Comparison of ENCODE assay signal across 2 cellular contexts in the genomic region with DNA sequence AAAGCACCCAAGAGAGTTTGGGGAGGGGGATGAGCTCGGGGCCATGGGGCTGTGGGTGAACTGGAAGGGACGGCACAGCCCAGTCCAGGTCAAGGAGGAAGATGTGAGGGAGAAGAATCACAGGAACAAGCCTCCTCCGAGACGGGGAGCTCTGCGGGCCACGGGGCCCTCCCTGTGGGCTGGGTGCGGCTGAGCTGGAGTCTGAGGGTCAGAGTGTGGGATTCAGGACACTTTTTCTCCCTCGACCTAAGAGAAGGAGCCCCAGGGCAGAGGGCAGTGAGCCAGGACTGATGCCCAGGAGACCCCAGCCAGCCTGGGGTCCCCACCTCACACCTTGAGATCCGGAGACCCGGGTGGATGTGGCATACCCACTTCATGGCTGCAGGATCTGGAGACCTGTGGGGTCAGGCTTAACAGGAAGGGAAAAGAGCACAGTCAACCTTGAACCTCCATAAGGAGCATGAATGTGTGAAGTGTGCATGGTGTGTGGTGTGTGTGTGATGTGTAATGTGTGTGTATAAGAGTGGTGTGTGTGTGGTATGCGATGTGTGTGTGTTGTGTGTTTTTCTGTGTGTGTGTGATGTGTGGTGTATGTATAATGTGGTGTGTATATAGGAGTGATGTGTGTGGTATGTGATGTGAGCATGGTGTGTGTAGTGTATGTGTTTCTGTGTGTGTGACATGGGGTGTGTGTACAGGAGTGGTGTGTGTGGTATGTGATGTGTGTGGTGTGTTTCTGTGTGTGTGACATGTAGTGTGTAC.
TF ChIP-seq lines count a peak whose summit lies in the region.

No MANE protein-coding gene starts in this region.

TF ChIP-seq in SK-N-SH, 30 proteins besides CTCF, POLR2A, EP300 and RAD21 (continued from another document):
- TF ChIP-seq, protein P1, sequence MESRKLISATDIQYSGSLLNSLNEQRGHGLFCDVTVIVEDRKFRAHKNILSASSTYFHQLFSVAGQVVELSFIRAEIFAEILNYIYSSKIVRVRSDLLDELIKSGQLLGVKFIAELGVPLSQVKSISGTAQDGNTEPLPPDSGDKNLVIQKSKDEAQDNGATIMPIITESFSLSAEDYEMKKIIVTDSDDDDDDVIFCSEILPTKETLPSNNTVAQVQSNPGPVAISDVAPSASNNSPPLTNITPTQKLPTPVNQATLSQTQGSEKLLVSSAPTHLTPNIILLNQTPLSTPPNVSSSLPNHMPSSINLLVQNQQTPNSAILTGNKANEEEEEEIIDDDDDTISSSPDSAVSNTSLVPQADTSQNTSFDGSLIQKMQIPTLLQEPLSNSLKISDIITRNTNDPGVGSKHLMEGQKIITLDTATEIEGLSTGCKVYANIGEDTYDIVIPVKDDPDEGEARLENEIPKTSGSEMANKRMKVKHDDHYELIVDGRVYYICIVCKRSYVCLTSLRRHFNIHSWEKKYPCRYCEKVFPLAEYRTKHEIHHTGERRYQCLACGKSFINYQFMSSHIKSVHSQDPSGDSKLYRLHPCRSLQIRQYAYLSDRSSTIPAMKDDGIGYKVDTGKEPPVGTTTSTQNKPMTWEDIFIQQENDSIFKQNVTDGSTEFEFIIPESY (IDR thresholded peaks at IDR 0.05; ENCODE audit: borderline replicate concordance, low read depth) = no peak
- no peak for TF ChIP-seq ELF1 (IDR thresholded peaks at IDR 0.05)

TF ChIP-seq in SK-N-SH treated with all-trans-retinoic acid at 6 μM for 48 hours, 23 proteins besides CTCF, POLR2A, EP300 and RAD21 (continued from another document):
- TF ChIP-seq, protein P2, sequence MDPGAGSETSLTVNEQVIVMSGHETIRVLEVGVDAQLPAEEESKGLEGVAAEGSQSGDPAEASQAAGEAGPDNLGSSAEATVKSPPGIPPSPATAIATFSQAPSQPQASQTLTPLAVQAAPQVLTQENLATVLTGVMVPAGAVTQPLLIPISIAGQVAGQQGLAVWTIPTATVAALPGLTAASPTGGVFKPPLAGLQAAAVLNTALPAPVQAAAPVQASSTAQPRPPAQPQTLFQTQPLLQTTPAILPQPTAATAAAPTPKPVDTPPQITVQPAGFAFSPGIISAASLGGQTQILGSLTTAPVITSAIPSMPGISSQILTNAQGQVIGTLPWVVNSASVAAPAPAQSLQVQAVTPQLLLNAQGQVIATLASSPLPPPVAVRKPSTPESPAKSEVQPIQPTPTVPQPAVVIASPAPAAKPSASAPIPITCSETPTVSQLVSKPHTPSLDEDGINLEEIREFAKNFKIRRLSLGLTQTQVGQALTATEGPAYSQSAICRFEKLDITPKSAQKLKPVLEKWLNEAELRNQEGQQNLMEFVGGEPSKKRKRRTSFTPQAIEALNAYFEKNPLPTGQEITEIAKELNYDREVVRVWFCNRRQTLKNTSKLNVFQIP (CRISPR knock-in tag; IDR thresholded peaks at IDR 0.05; ENCODE audit: borderline replicate concordance, low read depth) = no peak
- TF ChIP-seq RARB (CRISPR knock-in tag; IDR thresholded peaks at IDR 0.05) = no peak
TF ChIP-seq in SK-N-SH treated with all-trans-retinoic acid at 6 μM for 48 hours: peak in this region for 0.
